16 cellular contexts compared by ENCODE assay signal in the genomic region with DNA sequence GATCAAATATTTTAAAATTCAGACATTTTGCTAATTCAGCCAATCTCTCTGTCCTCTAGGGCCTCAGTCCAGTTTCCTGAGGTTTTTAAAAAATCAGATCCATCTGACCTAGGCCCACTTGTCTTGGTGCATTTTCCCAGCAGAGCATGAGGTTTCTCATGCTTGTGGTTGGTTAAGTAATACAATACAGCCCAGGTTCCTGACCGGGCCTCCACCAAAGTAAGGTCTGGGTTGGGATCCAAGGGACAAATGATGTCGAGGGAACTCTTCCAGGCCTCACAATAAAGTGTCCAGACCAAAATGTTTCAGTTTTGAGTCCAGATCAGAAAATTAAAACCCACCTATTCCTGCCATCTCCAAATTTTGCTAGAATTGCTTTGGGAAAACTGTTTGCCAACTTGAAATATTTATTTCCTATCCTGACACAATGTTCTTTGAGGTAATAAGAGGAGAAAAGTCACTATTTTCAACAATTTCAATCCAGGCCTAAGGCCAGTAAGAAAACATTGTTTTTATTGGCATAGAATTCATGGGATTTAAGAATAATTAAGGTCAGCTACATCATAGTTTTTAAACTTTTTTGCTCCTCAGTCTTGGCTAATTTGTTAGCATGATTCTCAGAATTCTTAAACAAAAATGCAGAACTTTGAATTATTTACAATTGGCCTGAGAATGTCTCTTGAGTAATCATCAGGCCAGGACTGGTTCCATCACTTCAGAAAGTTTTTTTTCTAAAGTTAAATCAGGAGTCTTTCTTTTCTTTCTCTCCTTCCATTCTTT. TPM values are rescaled to one million over a fixed set of nuclear protein-coding genes. Genes with fewer than 3 reads are reported as not detected.
DNase-seq lines count a peak whose midpoint lies in the region; ATAC-seq and TF ChIP-seq lines count a peak whose summit lies in the region.
"Had no signal": no experiment of that assay in that cellular context is flagged by ENCODE, and none has a peak within 500 bp of the region (broad histone marks: within the 10 kb centered on the region; RNA-seq: fewer than 3 reads in every experiment).

No MANE protein-coding gene starts in this region.

- peaks cover 11% of the 10 kb centered on the region for H3K9me3 Mint-ChIP-seq in neural progenitor cell

- no peaks in the 10 kb centered on the region for H4K20me1 ChIP-seq in neural progenitor cell (ENCODE audit: low read depth)

- TF ChIP-seq POLR2A in esophagus squamous epithelium (IDR thresholded peaks at IDR 0.05) (no peak), thyroid gland (IDR thresholded peaks at IDR 0.05) (no peak)

- H3K9ac ChIP-seq in neural progenitor cell: no peak overlapping the region

- H3K27me3 ChIP-seq in esophagus squamous epithelium (no peaks in the 10 kb centered on the region), muscle layer of duodenum (ENCODE audit: low read depth, low read length) (no peaks in the 10 kb centered on the region), thyroid gland (no peaks in the 10 kb centered on the region), neural progenitor cell (no peaks in the 10 kb centered on the region)
- H3K27me3 ChIP-seq: Peyer's patch had no signal

- peaks cover 7% of the 10 kb centered on the region for H3K27me3 Mint-ChIP-seq in neural progenitor cell (ENCODE audit: insufficient read depth, low read depth)

- no peak for ATAC-seq in HG03039 (IDR thresholded peaks at IDR 0.05; ENCODE audit: unreplicated experiment)
- ATAC-seq: stimulated activated naive CD8-positive, alpha-beta T cell treated with anti-CD3 and anti-CD28 coated beads, Interleukin-15, amount 100 ng/mL, for 72 hours had no signal

- intact Hi-C loops in esophagus squamous epithelium (cut with DNase I): no loop called here
- intact Hi-C loops in thyroid gland (cut with DNase I): no loop called here

- no peak overlapping the region for H3K4me2 ChIP-seq in neural progenitor cell

- no peaks in the 10 kb centered on the region for H3K36me3 ChIP-seq in esophagus squamous epithelium
- H3K36me3 ChIP-seq in muscle layer of duodenum (ENCODE audit: control insufficient read depth in 1 of 2, insufficient read depth in 2 of 2, low read length in 2 of 2): no peaks in the 10 kb centered on the region
- H3K36me3 ChIP-seq in thyroid gland: no peaks in the 10 kb centered on the region
- H3K36me3 ChIP-seq in neural progenitor cell: no peaks in the 10 kb centered on the region
- H3K36me3 ChIP-seq: Peyer's patch had no signal

- H2AFZ ChIP-seq in neural progenitor cell (replicated peaks): no peak overlapping the region

- no peaks in the 10 kb centered on the region for H3K79me2 ChIP-seq in neural progenitor cell (ENCODE audit: low read depth)

- no peaks in the 10 kb centered on the region for H3F3A ChIP-seq in neural progenitor cell (ENCODE audit: low read depth)

- no peak overlapping the region for H3K27ac Mint-ChIP-seq in neural progenitor cell
- H3K27ac Mint-ChIP-seq: activated CD4-positive, alpha-beta memory T cell treated with anti-CD3 and anti-CD28 coated beads for 36 hours; stimulated activated naive CD8-positive, alpha-beta T cell treated with anti-CD3 and anti-CD28 coated beads, Interleukin-15, amount 100 ng/mL, for 72 hours had no signal

- H3K27ac ChIP-seq in esophagus squamous epithelium: peak overlapping the region in 3 of 4 donors; percentile 32 to 53 (median 43)
- H3K27ac ChIP-seq in muscle layer of duodenum (ENCODE audit: low read length): peak overlapping the region; percentile 1
- peak overlapping the region; percentile 47 to 85 (median 50) for H3K27ac ChIP-seq in thyroid gland
- H3K27ac ChIP-seq in neural progenitor cell: no peak overlapping the region
- no peak overlapping the region for H3K27ac ChIP-seq in caudate nucleus (ENCODE audit: low read depth, low read length)
- H3K27ac ChIP-seq: psoas muscle had no signal

- peaks cover 0 to 28% (median 0%) of the 10 kb centered on the region in 3 donors for H3K4me1 ChIP-seq in esophagus squamous epithelium
- peaks cover 0 to 13% of the 10 kb centered on the region in 2 donors for H3K4me1 ChIP-seq in muscle layer of duodenum (ENCODE audit: control insufficient read depth in 1 of 2, insufficient read depth in 2 of 2, low read length in 2 of 2)
- peaks cover 26 to 32% of the 10 kb centered on the region in 2 donors for H3K4me1 ChIP-seq in thyroid gland
- no peaks in the 10 kb centered on the region for H3K4me1 ChIP-seq in neural progenitor cell
- H3K4me1 ChIP-seq: Peyer's patch had no signal

- 55 to 69% methylated on average over 2 of the region's 2 CpGs for WGBS in esophagus squamous epithelium, 2 donors
- 50 to 63% methylated on average over 2 of the region's 2 CpGs for WGBS in thyroid gland, 2 donors

- TF ChIP-seq CTCF in esophagus squamous epithelium (IDR thresholded peaks at IDR 0.05): no peak
- no peak for TF ChIP-seq CTCF in thyroid gland (IDR thresholded peaks at IDR 0.05)
- no peak for TF ChIP-seq CTCF in neural progenitor cell (IDR thresholded peaks at IDR 0.05)

- no peak overlapping the region for H3K4me3 Mint-ChIP-seq in neural progenitor cell
- H3K4me3 Mint-ChIP-seq: activated CD4-positive, alpha-beta memory T cell treated with anti-CD3 and anti-CD28 coated beads for 36 hours; stimulated activated naive CD8-positive, alpha-beta T cell treated with anti-CD3 and anti-CD28 coated beads, Interleukin-15, amount 100 ng/mL, for 72 hours had no signal

- no peaks in the 10 kb centered on the region for H3K4me1 Mint-ChIP-seq in neural progenitor cell
- H3K4me1 Mint-ChIP-seq: stimulated activated naive CD8-positive, alpha-beta T cell treated with anti-CD3 and anti-CD28 coated beads, Interleukin-15, amount 100 ng/mL, for 72 hours had no signal

- DNase-seq in M059J (ENCODE audit: low read depth) (peak; percentile 75), esophagus squamous epithelium (lab: John Stamatoyannopoulos, UW) (no peak), thyroid gland (no peak), NCI-H2196 (lab: John Stamatoyannopoulos, UW; ENCODE audit: unreplicated experiment) (no peak), neural progenitor cell (ENCODE audit: low spot score) (no peak), caudate nucleus (lab: John Stamatoyannopoulos, UW) (no peak)
- DNase-seq: activated CD4-positive, alpha-beta memory T cell treated with anti-CD3 and anti-CD28 coated beads for 36 hours; activated gamma-delta T cell; MV-4-11; NCI-H345; Peyer's patch; stimulated activated naive CD8-positive, alpha-beta T cell treated with anti-CD3 and anti-CD28 coated beads, Interleukin-15, amount 100 ng/mL, for 72 hours; T1000 had no signal

- no peaks in the 10 kb centered on the region for H3K36me3 Mint-ChIP-seq in neural progenitor cell
- H3K36me3 Mint-ChIP-seq: activated CD4-positive, alpha-beta memory T cell treated with anti-CD3 and anti-CD28 coated beads for 36 hours had no signal

- no peak overlapping the region for H3K4me3 ChIP-seq in esophagus squamous epithelium
- no peak overlapping the region for H3K4me3 ChIP-seq in muscle layer of duodenum (ENCODE audit: low read depth in 1 of 2, low read length in 2 of 2)
- H3K4me3 ChIP-seq in thyroid gland (replicated peaks in 1 of 3): no peak overlapping the region
- H3K4me3 ChIP-seq in neural progenitor cell: no peak overlapping the region
- H3K4me3 ChIP-seq: Peyer's patch, psoas muscle had no signal

- no peaks in the 10 kb centered on the region for H3K9me3 ChIP-seq in esophagus squamous epithelium
- H3K9me3 ChIP-seq in muscle layer of duodenum (ENCODE audit: control insufficient read depth in 1 of 2, low read length in 2 of 2): no peaks in the 10 kb centered on the region
- no peaks in the 10 kb centered on the region for H3K9me3 ChIP-seq in thyroid gland
- no peaks in the 10 kb centered on the region for H3K9me3 ChIP-seq in neural progenitor cell (ENCODE audit: low read depth)
- H3K9me3 ChIP-seq: Peyer's patch, psoas muscle had no signal

RNA-seq across cellular contexts. Expression of a gene that starts 51.4 kb away (rescaled TPM):
- 5.7 and 10.4 TPM in 2 replicates for total RNA-seq in M059J (2014; rRNA removed; shearing (Covaris generic))
- 10 to 100 TPM in 1 of 4 donors, 1 to 10 TPM in 3; 1.9 to 18.3 (median 5.6) TPM for total RNA-seq in esophagus squamous epithelium
- 10 to 100 TPM; 29.1 to 53.5 (median 37.1) TPM for total RNA-seq in thyroid gland
- 49.6 and 111 TPM in 2 replicates for total RNA-seq in neural progenitor cell (ENCODE audit: low replicate concordance)

Comparison
In these comparisons a context has a peak if more than half of its experiments do, and no peak if none do; other contexts are left out.
1. H3K27ac ChIP-seq: peak in esophagus squamous epithelium (3 of 4), muscle layer of duodenum (single experiment) and thyroid gland (3 of 3); none in neural progenitor cell (single experiment) and caudate nucleus (single experiment).